In the genomic region with DNA sequence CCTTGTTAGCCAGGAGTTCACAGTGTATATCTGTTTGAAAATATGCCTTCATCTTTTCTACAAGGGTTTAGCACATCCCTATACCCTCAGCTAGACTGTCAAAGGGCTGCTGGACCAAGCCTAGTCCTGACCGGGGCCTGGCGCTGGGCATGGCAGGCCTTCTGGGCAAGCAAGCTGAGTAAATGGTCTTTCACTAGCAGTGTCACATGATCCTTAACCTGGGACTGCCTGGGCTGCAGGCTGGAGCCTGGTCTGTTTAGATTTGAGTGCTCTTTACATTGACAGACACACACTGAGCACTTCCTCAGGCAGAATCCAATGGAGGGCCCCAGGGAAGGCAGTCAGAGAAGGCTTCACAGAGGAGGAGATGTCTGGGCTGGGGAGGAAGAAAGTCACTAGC, we compare ENCODE assay signal across 20 cellular contexts. TPM values are rescaled to one million over a fixed set of nuclear protein-coding genes. Genes with fewer than 3 reads are reported as not detected.
DNase-seq lines count a peak whose midpoint lies in the region; ATAC-seq and TF ChIP-seq lines count a peak whose summit lies in the region.
"Had no signal": no experiment of that assay in that cellular context is flagged by ENCODE, and none has a peak within 500 bp of the region (broad histone marks: within the 10 kb centered on the region; RNA-seq: fewer than 3 reads in every experiment).

No MANE protein-coding gene starts in this region.

- no peak overlapping the region for H3K4me3 Mint-ChIP-seq in activated naive CD4-positive, alpha-beta T cell treated with anti-CD3 and anti-CD28 coated beads for 36 hours
- no peak overlapping the region for H3K4me3 Mint-ChIP-seq in activated naive CD8-positive, alpha-beta T cell treated with anti-CD3 and anti-CD28 coated beads for 36 hours
- H3K4me3 Mint-ChIP-seq: natural killer cell had no signal

- no peak overlapping the region for H3K4me3 ChIP-seq in psoas muscle
- H3K4me3 ChIP-seq: A549, BLaER1, uterus had no signal

- no peak for TF ChIP-seq CTCF in psoas muscle (IDR thresholded peaks at IDR 0.05)

- H3K9me3 ChIP-seq in psoas muscle: no peaks in the 10 kb centered on the region
- H3K9me3 ChIP-seq: A549, BLaER1, uterus had no signal

- no peaks in the 10 kb centered on the region for H3K9me3 Mint-ChIP-seq in activated naive CD4-positive, alpha-beta T cell treated with anti-CD3 and anti-CD28 coated beads for 36 hours
- no peaks in the 10 kb centered on the region for H3K9me3 Mint-ChIP-seq in activated naive CD8-positive, alpha-beta T cell treated with anti-CD3 and anti-CD28 coated beads for 36 hours
- H3K9me3 Mint-ChIP-seq: natural killer cell had no signal

- DNase-seq in activated naive CD4-positive, alpha-beta T cell treated with anti-CD3 and anti-CD28 coated beads for 36 hours: no peak
- no peak for DNase-seq in activated naive CD4-positive, alpha-beta T cell treated with Interleukin-2 at 50 U/mL for 16 hours
- no peak for DNase-seq in activated naive CD8-positive, alpha-beta T cell treated with anti-CD3 and anti-CD28 coated beads for 36 hours
- DNase-seq in psoas muscle (no peak), glomerular visceral epithelial cell (ENCODE audit: extremely low spot score) (no peak)
- DNase-seq: activated CD4-positive, alpha-beta T cell treated with anti-CD3 and anti-CD28 coated beads, Interleukin-2, amount 50 U/mL, for 1 hour; foreskin keratinocyte; hypothalamus; MM.1S; natural killer cell; NCI-H1436 treated with DMSO at 0.1 percent for 48 hours; NCI-H2171; NCI-H69; substantia nigra; uterus had no signal

- peak overlapping the region; percentile 32 for H3K27ac Mint-ChIP-seq in activated naive CD4-positive, alpha-beta T cell treated with anti-CD3 and anti-CD28 coated beads for 36 hours
- peak overlapping the region; percentile 14 for H3K27ac Mint-ChIP-seq in activated naive CD8-positive, alpha-beta T cell treated with anti-CD3 and anti-CD28 coated beads for 36 hours

- peak overlapping the region; percentile 30 for H3K27ac ChIP-seq in psoas muscle
- H3K27ac ChIP-seq: A549, BLaER1, foreskin keratinocyte, uterus had no signal

- ATAC-seq in psoas muscle (no peak), GM21576 (IDR thresholded peaks at IDR 0.05; ENCODE audit: unreplicated experiment) (no peak)
- ATAC-seq: A549, foreskin keratinocyte, natural killer cell, Right ventricle myocardium inferior had no signal

- peaks cover 47% of the 10 kb centered on the region for H3K4me1 ChIP-seq in psoas muscle
- H3K4me1 ChIP-seq: A549, BLaER1, foreskin keratinocyte had no signal

- intact Hi-C loops in activated naive CD4-positive, alpha-beta T cell treated with anti-CD3 and anti-CD28 coated beads for 36 hours (cut with micrococcal nuclease): no loop called here
- intact Hi-C loops in psoas muscle (cut with DNase I): no loop called here

- H3K4me1 Mint-ChIP-seq in activated naive CD4-positive, alpha-beta T cell treated with anti-CD3 and anti-CD28 coated beads for 36 hours (ENCODE audit: low read depth): peaks cover 12% of the 10 kb centered on the region
- peaks cover 18% of the 10 kb centered on the region for H3K4me1 Mint-ChIP-seq in activated naive CD8-positive, alpha-beta T cell treated with anti-CD3 and anti-CD28 coated beads for 36 hours

- H3K36me3 Mint-ChIP-seq in activated naive CD4-positive, alpha-beta T cell treated with anti-CD3 and anti-CD28 coated beads for 36 hours (ENCODE audit: low read depth): peaks cover 27% of the 10 kb centered on the region
- peaks cover 3% of the 10 kb centered on the region for H3K36me3 Mint-ChIP-seq in activated naive CD8-positive, alpha-beta T cell treated with anti-CD3 and anti-CD28 coated beads for 36 hours

- no peaks in the 10 kb centered on the region for H3K27me3 ChIP-seq in psoas muscle (ENCODE audit: insufficient read depth in 3 of 3, low read length in 2 of 3)
- H3K27me3 ChIP-seq: BLaER1, foreskin keratinocyte, uterus had no signal

- CTCF ChIA-PET in activated naive CD4-positive, alpha-beta T cell treated with anti-CD3 and anti-CD28 coated beads for 36 hours (lab: Charles Lee): interaction anchor here (0.5 to 5.6 kb wide), 6 partner anchors 23 to 81 kb away, joined by 3 to 72 read pairs (median 3); no protein-coding TSS in a partner anchor

- H3K36me3 ChIP-seq in psoas muscle (ENCODE audit: insufficient read depth in 1 of 2, low read depth in 1 of 2): peaks cover 31 to 93% of the 10 kb centered on the region in 2 donors
- H3K36me3 ChIP-seq: uterus had no signal

- WGBS in psoas muscle, 3 donors: 66 to 87% (median 80%) methylated on average over 2 of the region's 2 CpGs

- H3K27me3 Mint-ChIP-seq in activated naive CD4-positive, alpha-beta T cell treated with anti-CD3 and anti-CD28 coated beads for 36 hours (ENCODE audit: low read depth): no peaks in the 10 kb centered on the region
- H3K27me3 Mint-ChIP-seq in activated naive CD8-positive, alpha-beta T cell treated with anti-CD3 and anti-CD28 coated beads for 36 hours: no peaks in the 10 kb centered on the region

RNA-seq across cellular contexts. Expression of gene AVIL, which starts 6.9 kb away (rescaled TPM):
- under 1 TPM; 0.22 to 0.38 TPM for total RNA-seq in activated naive CD4-positive, alpha-beta T cell treated with anti-CD3 and anti-CD28 coated beads for 36 hours
- total RNA-seq in activated naive CD8-positive, alpha-beta T cell treated with anti-CD3 and anti-CD28 coated beads for 36 hours: 1 to 10 TPM; 1.2 to 1.8 TPM
- total RNA-seq in psoas muscle: 1 to 10 TPM; 1.9 to 7.5 (median 4.7) TPM
- polyA plus RNA-seq in psoas muscle: 1 to 10 TPM in 2 of 3 donors, under 1 TPM in 1; 0.94 to 4.6 (median 1.8) TPM
- total RNA-seq: epithelial cell of proximal tubule had no signal

RNA-seq across cellular contexts. Expression of gene CTDSP2, which starts 21.1 kb away (rescaled TPM):
- 10 to 100 TPM; 94.6 to 99.8 TPM for total RNA-seq in activated naive CD4-positive, alpha-beta T cell treated with anti-CD3 and anti-CD28 coated beads for 36 hours
- total RNA-seq in activated naive CD8-positive, alpha-beta T cell treated with anti-CD3 and anti-CD28 coated beads for 36 hours: 10 to 100 TPM; 91.4 to 94.3 TPM
- 10 to 100 TPM; 71.3 to 91.8 (median 80.0) TPM for total RNA-seq in psoas muscle
- 10 to 100 TPM; 13.9 to 64.7 (median 44.5) TPM for polyA plus RNA-seq in psoas muscle

RNA-seq across cellular contexts. Expression of gene TSFM, which starts 42.9 kb away (rescaled TPM):
- total RNA-seq in activated naive CD4-positive, alpha-beta T cell treated with anti-CD3 and anti-CD28 coated beads for 36 hours: 10 to 100 TPM; 32.8 to 34.3 TPM
- total RNA-seq in activated naive CD8-positive, alpha-beta T cell treated with anti-CD3 and anti-CD28 coated beads for 36 hours: 10 to 100 TPM; 67.7 to 74.7 TPM
- total RNA-seq in psoas muscle: 10 to 100 TPM; 31.5 to 52.8 (median 50.2) TPM
- 10 to 100 TPM; 39.5 to 74.3 (median 59.2) TPM for polyA plus RNA-seq in psoas muscle

RNA-seq across cellular contexts. Expression of gene EEF1AKMT3, which starts 53.0 kb away (rescaled TPM):
- total RNA-seq in activated naive CD4-positive, alpha-beta T cell treated with anti-CD3 and anti-CD28 coated beads for 36 hours: 1 to 10 TPM; 3.6 to 4.6 TPM
- 1 to 10 TPM; 3.7 to 3.9 TPM for total RNA-seq in activated naive CD8-positive, alpha-beta T cell treated with anti-CD3 and anti-CD28 coated beads for 36 hours
- 1 to 10 TPM in 3 of 4 donors, under 1 TPM in 1; 0.89 to 1.9 (median 1.4) TPM for total RNA-seq in psoas muscle
- 1 to 10 TPM in 1 of 3 donors, under 1 TPM in 2; 0.62 to 2.0 (median 0.66) TPM for polyA plus RNA-seq in psoas muscle

RNA-seq across cellular contexts. Expression of gene METTL1, which starts 53.5 kb away (rescaled TPM):
- 10 to 100 TPM; 17.3 to 20.4 TPM for total RNA-seq in activated naive CD4-positive, alpha-beta T cell treated with anti-CD3 and anti-CD28 coated beads for 36 hours
- 10 to 100 TPM; 59.6 to 60.1 TPM for total RNA-seq in activated naive CD8-positive, alpha-beta T cell treated with anti-CD3 and anti-CD28 coated beads for 36 hours
- 10 to 100 TPM; 24.3 to 56.5 (median 30.4) TPM for total RNA-seq in psoas muscle
- 10 to 100 TPM; 18.8 to 80.9 (median 19.0) TPM for polyA plus RNA-seq in psoas muscle
